12 cellular contexts compared by ENCODE assay signal in genomic region chr22:23836692-23837495, GRCh38. TPM values are rescaled to one million over a fixed set of nuclear protein-coding genes. Genes with fewer than 3 reads are reported as not detected.
DNase-seq lines count a peak whose midpoint lies in the region; ATAC-seq and TF ChIP-seq lines count a peak whose summit lies in the region.
"Had no signal": no experiment of that assay in that cellular context is flagged by ENCODE, and none has a peak within 500 bp of the region (broad histone marks: within the 10 kb centered on the region; RNA-seq: fewer than 3 reads in every experiment).

No MANE protein-coding gene starts in this region.

- H4K20me1 ChIP-seq in MM.1S (ENCODE audit: insufficient read depth, low read length) = no peaks in the 10 kb centered on the region

- CTCF ChIA-PET in Calu3 (lab: Charles Lee) = interaction anchor here (0.6 to 0.9 kb wide), 3 partner anchors 20 to 66 kb away, joined by 3 read pairs; no protein-coding TSS in a partner anchor

- H3K4me3 Mint-ChIP-seq in Calu3 (ENCODE audit: low read depth, unreplicated experiment) = peak overlapping the region; percentile 81

- peaks cover 48% of the 10 kb centered on the region for H3K36me3 Mint-ChIP-seq in Calu3 (ENCODE audit: insufficient read depth, unreplicated experiment)

- intact Hi-C loops in Calu3 (cut with micrococcal nuclease; ENCODE audit: unreplicated experiment) (loop anchor here (10.0 kb wide), 1 partner anchor 52 kb away; the partner anchor contains the start of gene SMARCB1), posterior vena cava (cut with DNase I) (loop anchor here in 1 of 2 donors (5.0 kb wide), 1 partner anchor 70 kb away; the partner anchor contains the start of gene CHCHD10)

- H3K4me1 ChIP-seq in MM.1S (ENCODE audit: low read length) (peaks cover 25% of the 10 kb centered on the region), cardiac muscle cell (ENCODE audit: low read depth) (peaks cover 32% of the 10 kb centered on the region)

- no peak for ATAC-seq in HG03097 (IDR thresholded peaks at IDR 0.05; ENCODE audit: low FRiP score, unreplicated experiment)

- H3K4me1 Mint-ChIP-seq in Calu3 (ENCODE audit: low read depth, unreplicated experiment) = peaks cover 23% of the 10 kb centered on the region

- H3K27ac Mint-ChIP-seq in Calu3 (ENCODE audit: unreplicated experiment) = peak overlapping the region; percentile 92

- H3K27me3 ChIP-seq in MM.1S (replicated peaks; ENCODE audit: insufficient read depth, low read length) (no peaks in the 10 kb centered on the region), cardiac muscle cell (no peaks in the 10 kb centered on the region), MG63 (no peaks in the 10 kb centered on the region)

- H3K79me2 ChIP-seq in MM.1S (ENCODE audit: low read length) = peaks cover 57% of the 10 kb centered on the region

- H3K4me3 ChIP-seq in MM.1S (ENCODE audit: low read length) (peak overlapping the region; percentile 89), cardiac muscle cell (no peak overlapping the region), MG63 (no peak overlapping the region)
- H3K4me3 ChIP-seq: lung had no signal

- no peaks in the 10 kb centered on the region for H3K9me3 Mint-ChIP-seq in Calu3 (ENCODE audit: low read depth, unreplicated experiment)

- H2AFZ ChIP-seq in MM.1S (ENCODE audit: low read length) = no peak overlapping the region

- H3K9me3 ChIP-seq in MM.1S (replicated peaks; ENCODE audit: insufficient read depth, low read length) (no peaks in the 10 kb centered on the region), cardiac muscle cell (ENCODE audit: low read depth) (no peaks in the 10 kb centered on the region), MG63 (no peaks in the 10 kb centered on the region)

- no peaks in the 10 kb centered on the region for H3K9me2 ChIP-seq in MM.1S (replicated peaks; ENCODE audit: insufficient read depth, low read length)

- BruUV-seq in Calu3 (replicated peaks; lab: Mats Ljungman, UMichigan) = no TSS peak

- TF ChIP-seq CTCF in Calu3 (IDR thresholded peaks at IDR 0.05; ENCODE audit: unreplicated experiment) = no peak
- TF ChIP-seq CTCF in MM.1S (IDR thresholded peaks at IDR 0.05; ENCODE audit: low read length) = no peak
- TF ChIP-seq CTCF in cardiac muscle cell (IDR thresholded peaks at IDR 0.05; ENCODE audit: low read depth, low read length) = no peak

- 0 out of 2 replicates have a peak, but pooled peaks cover 3% of the 10 kb centered on the region for H3K36me3 ChIP-seq in MM.1S (replicated peaks; ENCODE audit: insufficient read depth, low read length)
- H3K36me3 ChIP-seq in cardiac muscle cell = peaks cover 9% of the 10 kb centered on the region
- peaks cover 7% of the 10 kb centered on the region for H3K36me3 ChIP-seq in MG63

- H3K27ac ChIP-seq in MM.1S (ENCODE audit: low read length) (peak overlapping the region; percentile 74; the same call in 1 of the 2 replicates), cardiac muscle cell (peak overlapping the region; percentile 80)

- H3K4me2 ChIP-seq in MM.1S (ENCODE audit: low read depth, low read length) = peak overlapping the region; percentile 94

- H3K9ac ChIP-seq in MM.1S (ENCODE audit: low read length) = peak overlapping the region; percentile 97

- DNase-seq in Calu3 = no peak
- DNase-seq in MM.1S = no peak
- no peak for DNase-seq in cardiac muscle cell (ENCODE audit: low read depth in 1 of 2, low spot score in 1 of 2)
- peak; percentile 62 for DNase-seq in posterior vena cava (ENCODE audit: low spot score)
- no peak for DNase-seq in HK-2 (ENCODE audit: unreplicated experiment)
- no peak for DNase-seq in MG63
- DNase-seq: amygdala; NCI-H2029; NCI-H774; stimulated activated CD4-positive, alpha-beta T cell treated with anti-CD3 and anti-CD28 coated beads, Interleukin-4, amount 100 ng/mL, for 4 hours had no signal

- peaks cover 19% of the 10 kb centered on the region for H3F3A ChIP-seq in MM.1S (ENCODE audit: insufficient read depth, low read length)

- H3K27me3 Mint-ChIP-seq in Calu3 (ENCODE audit: unreplicated experiment) = peaks cover 40% of the 10 kb centered on the region

RNA-seq across cellular contexts. Expression of gene DERL3, which starts 1.9 kb away (rescaled TPM):
- total RNA-seq in Calu3 (2022) = 2.9 and 3.7 TPM in 2 replicates
- total RNA-seq in cardiac muscle cell = 18.0 and 46.9 TPM in 2 replicates
- 28.9 and 55.3 TPM in 2 replicates for polyA plus RNA-seq in cardiac muscle cell
- under 1 TPM; 0.83 to 0.95 TPM for total RNA-seq in posterior vena cava
- total RNA-seq in MG63 (2014; rRNA removed; shearing (Covaris generic); ENCODE audit: low replicate concordance) = 0.42 and 0.72 TPM in 2 replicates

RNA-seq across cellular contexts. Expression of gene SLC2A11, which starts 20.8 kb away (rescaled TPM):
- total RNA-seq in Calu3 (2022) = 18.9 and 32.8 TPM in 2 replicates
- total RNA-seq in cardiac muscle cell = 27.3 and 28.5 TPM in 2 replicates
- 34.2 and 37.9 TPM in 2 replicates for polyA plus RNA-seq in cardiac muscle cell
- 1 to 10 TPM; 4.9 to 7.4 TPM for total RNA-seq in posterior vena cava
- 0.27 and 0.30 TPM in 2 replicates for total RNA-seq in MG63 (2014; rRNA removed; shearing (Covaris generic); ENCODE audit: low replicate concordance)

RNA-seq across cellular contexts. Expression of gene SMARCB1, which starts 50.1 kb away (rescaled TPM):
- total RNA-seq in Calu3 (2022) (88.2 and 88.8 TPM in 2 replicates), cardiac muscle cell (147 and 162 TPM in 2 replicates), posterior vena cava (10 to 100 TPM; 42.6 to 45.8 TPM)
- polyA plus RNA-seq in cardiac muscle cell = 170 and 175 TPM in 2 replicates
- total RNA-seq in MG63 (2014; rRNA removed; shearing (Covaris generic); ENCODE audit: low replicate concordance) = 70.8 and 109 TPM in 2 replicates

RNA-seq across cellular contexts. Expression of gene MIF, which starts 57.3 kb away (rescaled TPM):
- total RNA-seq in Calu3 (2022) (669 and 679 TPM in 2 replicates), cardiac muscle cell (855 and 1,357 TPM in 2 replicates), posterior vena cava (100 to 1,000 TPM; 385 to 448 TPM)
- 4,717 and 4,854 TPM in 2 replicates for polyA plus RNA-seq in cardiac muscle cell
- 527 and 1,011 TPM in 2 replicates for total RNA-seq in MG63 (2014; rRNA removed; shearing (Covaris generic); ENCODE audit: low replicate concordance)
